1 cellular context compared by ENCODE assay signal in the genomic region with DNA sequence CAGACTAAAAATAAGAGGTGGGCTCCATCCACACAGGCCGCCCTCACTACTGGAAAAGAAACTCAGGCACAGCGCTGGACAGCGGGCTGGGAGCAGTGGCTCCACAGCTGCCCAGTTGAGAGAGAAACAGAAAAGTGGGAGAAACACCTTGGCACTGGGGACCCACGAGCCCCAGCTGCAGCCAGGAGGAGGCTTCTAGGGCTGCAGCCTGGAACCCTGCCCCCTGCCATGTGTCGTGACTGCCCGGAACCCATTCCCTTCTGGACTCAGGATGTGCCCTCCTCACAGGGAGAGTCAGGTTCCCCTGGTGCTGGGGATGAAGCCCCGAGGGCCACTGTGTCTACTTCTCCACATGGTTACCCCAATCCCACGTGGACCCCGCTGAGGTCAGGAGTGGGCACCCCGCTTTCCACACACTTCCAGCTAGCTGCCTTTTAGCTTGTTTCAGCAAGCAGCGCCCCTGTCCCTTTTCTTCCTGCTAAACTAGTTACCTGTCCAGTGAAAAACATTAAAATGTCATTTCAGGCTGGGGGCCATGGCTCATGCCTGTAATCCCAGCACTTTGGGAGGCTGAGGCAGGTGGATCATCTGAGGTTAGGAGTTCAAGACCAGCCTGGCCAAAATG.
TF ChIP-seq lines count a peak whose summit lies in the region.

No MANE protein-coding gene starts in this region.

TF ChIP-seq in K562, 482 proteins besides CTCF, POLR2A, EP300 and RAD21:
- TF ChIP-seq, protein P1, sequence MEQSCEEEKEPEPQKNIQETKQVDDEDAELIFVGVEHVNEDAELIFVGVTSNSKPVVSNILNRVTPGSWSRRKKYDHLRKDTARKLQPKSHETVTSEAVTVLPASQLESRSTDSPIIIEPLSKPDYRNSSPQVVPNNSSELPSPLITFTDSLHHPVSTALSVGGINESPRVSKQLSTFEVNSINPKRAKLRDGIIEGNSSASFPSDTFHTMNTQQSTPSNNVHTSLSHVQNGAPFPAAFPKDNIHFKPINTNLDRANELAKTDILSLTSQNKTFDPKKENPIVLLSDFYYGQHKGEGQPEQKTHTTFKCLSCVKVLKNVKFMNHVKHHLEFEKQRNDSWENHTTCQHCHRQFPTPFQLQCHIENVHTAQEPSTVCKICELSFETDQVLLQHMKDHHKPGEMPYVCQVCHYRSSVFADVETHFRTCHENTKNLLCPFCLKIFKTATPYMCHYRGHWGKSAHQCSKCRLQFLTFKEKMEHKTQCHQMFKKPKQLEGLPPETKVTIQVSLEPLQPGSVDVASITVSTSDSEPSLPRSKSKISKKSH (CRISPR knock-in tag; IDR thresholded peaks at IDR 0.05) = no peak
- TF ChIP-seq, protein P2, sequence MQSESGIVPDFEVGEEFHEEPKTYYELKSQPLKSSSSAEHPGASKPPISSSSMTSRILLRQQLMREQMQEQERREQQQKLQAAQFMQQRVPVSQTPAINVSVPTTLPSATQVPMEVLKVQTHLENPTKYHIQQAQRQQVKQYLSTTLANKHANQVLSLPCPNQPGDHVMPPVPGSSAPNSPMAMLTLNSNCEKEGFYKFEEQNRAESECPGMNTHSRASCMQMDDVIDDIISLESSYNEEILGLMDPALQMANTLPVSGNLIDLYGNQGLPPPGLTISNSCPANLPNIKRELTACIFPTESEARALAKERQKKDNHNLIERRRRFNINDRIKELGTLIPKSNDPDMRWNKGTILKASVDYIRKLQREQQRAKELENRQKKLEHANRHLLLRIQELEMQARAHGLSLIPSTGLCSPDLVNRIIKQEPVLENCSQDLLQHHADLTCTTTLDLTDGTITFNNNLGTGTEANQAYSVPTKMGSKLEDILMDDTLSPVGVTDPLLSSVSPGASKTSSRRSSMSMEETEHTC (IDR thresholded peaks at IDR 0.05) = no peak
- TF ChIP-seq ZNF57 (CRISPR knock-in tag; IDR thresholded peaks at IDR 0.05) (no peak), POLR2G (IDR thresholded peaks at IDR 0.05; ENCODE audit: low read depth, low read length) (0 out of 2 replicates have a peak, but pooled peaks have one; percentile 22), CBX1 (IDR thresholded peaks at IDR 0.05; ENCODE audit: low read depth) (no peak)
